In the genomic region with DNA sequence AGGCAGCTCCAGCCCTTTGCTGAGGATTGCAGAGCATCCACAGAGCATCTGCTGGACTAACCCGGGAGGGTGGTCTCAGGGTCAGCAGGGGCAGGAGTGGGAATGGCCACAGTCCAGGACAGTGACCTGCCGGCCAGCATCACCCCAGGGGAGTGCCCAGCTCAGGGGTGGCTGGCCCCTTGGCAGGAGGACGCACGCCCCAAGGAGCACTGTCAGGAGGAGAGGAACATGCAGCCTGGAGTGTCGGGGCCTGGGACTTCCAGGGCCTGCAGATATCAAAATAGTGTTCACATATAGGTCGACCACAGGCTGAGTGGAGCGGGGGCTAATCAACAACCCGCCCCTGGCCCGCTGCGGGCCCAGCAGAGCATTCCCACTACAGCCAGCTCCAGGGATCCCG, we compare ENCODE assay signal across 19 cellular contexts. TPM values are rescaled to one million over a fixed set of nuclear protein-coding genes. Genes with fewer than 3 reads are reported as not detected.
"Had no signal": no experiment of that assay in that cellular context is flagged by ENCODE, and none has a peak within 500 bp of the region (broad histone marks: within the 10 kb centered on the region; RNA-seq: fewer than 3 reads in every experiment).

No MANE protein-coding gene starts in this region.

- ATAC-seq: esophagus mucosa had no signal

- H3K27ac Mint-ChIP-seq: naive thymus-derived CD4-positive, alpha-beta T cell; nephron progenitor cell; type B pancreatic cell had no signal

- H3K9me3 Mint-ChIP-seq: naive thymus-derived CD4-positive, alpha-beta T cell; type B pancreatic cell had no signal

- H3K9me3 ChIP-seq: heart left ventricle, neutrophil, psoas muscle, sigmoid colon, suprapubic skin, thyroid gland had no signal

- H3K4me3 Mint-ChIP-seq: nephron progenitor cell, type B pancreatic cell had no signal

- H3K27me3 ChIP-seq: heart left ventricle, sigmoid colon, suprapubic skin, thyroid gland had no signal

- DNase-seq: effector memory CD4-positive, alpha-beta T cell; heart left ventricle; hippocampal formation; left colon; left ventricle myocardium superior; mesendoderm; naive thymus-derived CD4-positive, alpha-beta T cell; nephron progenitor cell; psoas muscle; retina; sigmoid colon; small intestine; stimulated activated CD4-positive, alpha-beta T cell treated with anti-CD3 and anti-CD28 coated beads, Interleukin-12 subunit alpha, Interleukin-12 subunit beta, amount 100 ng/mL, for 4 hours; thyroid gland had no signal

- H3K4me3 ChIP-seq: lung, psoas muscle, suprapubic skin, thyroid gland had no signal

- H3K27ac ChIP-seq: heart left ventricle, neutrophil, psoas muscle, sigmoid colon, suprapubic skin, thyroid gland had no signal

- H3K4me1 ChIP-seq: psoas muscle, thyroid gland had no signal

- H3K27me3 Mint-ChIP-seq: type B pancreatic cell had no signal

RNA-seq across cellular contexts. Expression of gene TEX22, which starts 33.2 kb away (rescaled TPM):
- total RNA-seq: sigmoid colon had no signal
